Comparison of ENCODE assay signal across 1 cellular context in the genomic region with DNA sequence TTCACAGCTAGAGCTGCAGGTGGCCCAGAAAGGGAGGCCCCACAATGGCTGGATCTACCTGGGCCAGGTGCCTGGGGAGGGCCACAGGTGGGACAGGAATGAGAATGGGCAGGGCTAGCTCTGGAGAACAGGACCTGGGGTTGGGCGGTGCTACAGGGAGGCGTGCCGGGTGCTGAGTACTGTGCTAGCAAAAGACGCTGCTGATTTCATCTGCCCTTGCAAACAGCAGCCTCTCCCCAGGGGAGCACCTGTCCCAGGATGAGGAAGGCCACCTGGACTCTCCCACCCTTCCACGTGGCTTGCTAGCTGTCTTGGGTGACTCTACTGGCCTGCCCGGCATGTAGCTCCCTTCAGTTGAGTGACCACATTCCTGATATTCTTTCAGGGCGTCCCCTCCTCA.
A peak's percentile ranks its signal among the peaks of the same experiment; 100 is the strongest.
TF ChIP-seq lines count a peak whose summit lies in the region.

No MANE protein-coding gene starts in this region.

TF ChIP-seq in HepG2, 621 proteins besides CTCF, POLR2A, EP300 and RAD21:
- TF ChIP-seq NAIF1 (CRISPR knock-in tag; IDR thresholded peaks at IDR 0.05; ENCODE audit: borderline replicate concordance), result no peak
- no peak for TF ChIP-seq ZNF547 (CRISPR knock-in tag; IDR thresholded peaks at IDR 0.05)
- no peak for TF ChIP-seq GFI1 (CRISPR knock-in tag; IDR thresholded peaks at IDR 0.05; ENCODE audit: borderline replicate concordance)
- no peak for TF ChIP-seq MED8 (CRISPR knock-in tag; IDR thresholded peaks at IDR 0.05; ENCODE audit: insufficient replicate concordance)
- TF ChIP-seq, protein P1, sequence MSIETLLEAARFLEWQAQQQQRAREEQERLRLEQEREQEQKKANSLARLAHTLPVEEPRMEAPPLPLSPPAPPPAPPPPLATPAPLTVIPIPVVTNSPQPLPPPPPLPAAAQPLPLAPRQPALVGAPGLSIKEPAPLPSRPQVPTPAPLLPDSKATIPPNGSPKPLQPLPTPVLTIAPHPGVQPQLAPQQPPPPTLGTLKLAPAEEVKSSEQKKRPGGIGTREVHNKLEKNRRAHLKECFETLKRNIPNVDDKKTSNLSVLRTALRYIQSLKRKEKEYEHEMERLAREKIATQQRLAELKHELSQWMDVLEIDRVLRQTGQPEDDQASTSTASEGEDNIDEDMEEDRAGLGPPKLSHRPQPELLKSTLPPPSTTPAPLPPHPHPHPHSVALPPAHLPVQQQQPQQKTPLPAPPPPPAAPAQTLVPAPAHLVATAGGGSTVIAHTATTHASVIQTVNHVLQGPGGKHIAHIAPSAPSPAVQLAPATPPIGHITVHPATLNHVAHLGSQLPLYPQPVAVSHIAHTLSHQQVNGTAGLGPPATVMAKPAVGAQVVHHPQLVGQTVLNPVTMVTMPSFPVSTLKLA (IDR thresholded peaks at IDR 0.05), result peak; percentile 82
- no peak for TF ChIP-seq SSRP1 (CRISPR knock-in tag; IDR thresholded peaks at IDR 0.05)
- no peak for TF ChIP-seq KMT2A (CRISPR knock-in tag; IDR thresholded peaks at IDR 0.05)
